ENCODE assay signal across 8 cellular contexts in genomic region chr10:124827474-124827873, GRCh38. TPM values are rescaled to one million over a fixed set of nuclear protein-coding genes. Genes with fewer than 3 reads are reported as not detected.
DNase-seq lines count a peak whose midpoint lies in the region; ATAC-seq and TF ChIP-seq lines count a peak whose summit lies in the region.

No MANE protein-coding gene starts in this region.

- peaks cover 0 to 72% (median 62%) of the 10 kb centered on the region in 9 donors for H3K36me3 ChIP-seq in heart left ventricle
- peaks cover 0 to 55% (median 8%) of the 10 kb centered on the region in 3 donors for H3K36me3 ChIP-seq in tibial nerve

- H3K27ac ChIP-seq in heart left ventricle = no peak overlapping the region
- H3K27ac ChIP-seq in tibial nerve = peak overlapping the region in 1 of 4 donors; percentile 71
- no peak overlapping the region for H3K27ac ChIP-seq in caudate nucleus (ENCODE audit: low read depth, low read length)

- WGBS in heart left ventricle, 4 donors = 42 to 58% (median 51%) methylated on average over 3 of the region's 3 CpGs
- 38 to 41% methylated on average over 3 of the region's 3 CpGs for WGBS in tibial nerve, 2 donors

- H3K4me1 ChIP-seq in heart left ventricle (no peaks in the 10 kb centered on the region), tibial nerve (peaks cover 0 to 19% (median 0%) of the 10 kb centered on the region in 4 donors)

- intact Hi-C loops in heart left ventricle (cut with DNase I) = loop anchor here in 9 of 10 donors (2.0 to 10.0 kb wide), 5 partner anchors 73 to 300 kb away; no protein-coding TSS in a partner anchor
- intact Hi-C loops in Right ventricle myocardium inferior (cut with DNase I) = loop anchor here (5.0 kb wide), 1 partner anchor 295 kb away; no protein-coding TSS in a partner anchor

- H3K9me3 ChIP-seq in heart left ventricle (no peaks in the 10 kb centered on the region), tibial nerve (no peaks in the 10 kb centered on the region)

- ATAC-seq in heart left ventricle = no peak
- no peak for ATAC-seq in Right ventricle myocardium inferior
- ATAC-seq in esophagus mucosa = no peak

- DNase-seq in heart left ventricle (no peak), Right ventricle myocardium inferior (ENCODE audit: missing footprints) (no peak), RPMI7951 (ENCODE audit: low read depth) (peak; percentile 2), foreskin melanocyte (peak; percentile 12), tibial nerve (ENCODE audit: low spot score in 2 of 2) (peak in 1 of 2 donors; percentile 36), caudate nucleus (lab: John Stamatoyannopoulos, UW) (no peak), amniotic stem cell (lab: John Stamatoyannopoulos, UW) (no peak)

- H3K4me3 ChIP-seq in heart left ventricle (no peak overlapping the region), tibial nerve (no peak overlapping the region)

- TF ChIP-seq CTCF in heart left ventricle (IDR thresholded peaks at IDR 0.05) (peak; percentile 42 to 71 (median 54)), tibial nerve (IDR thresholded peaks at IDR 0.05) (peak; percentile 37 to 58 (median 42))

- no peak for TF ChIP-seq POLR2A in heart left ventricle (IDR thresholded peaks at IDR 0.05)
- TF ChIP-seq POLR2A in tibial nerve (IDR thresholded peaks at IDR 0.05) = no peak

- H3K27me3 ChIP-seq in heart left ventricle = no peaks in the 10 kb centered on the region
- H3K27me3 ChIP-seq in tibial nerve = no peaks in the 10 kb centered on the region

- TF ChIP-seq EP300 in tibial nerve (IDR thresholded peaks at IDR 0.05) = no peak

RNA-seq across cellular contexts. Expression of gene ABRAXAS2, which starts 25.9 kb away (rescaled TPM):
- total RNA-seq in heart left ventricle (10 to 100 TPM in 8 of 9 donors, 1 to 10 TPM in 1; 9.9 to 16.1 (median 13.7) TPM), Right ventricle myocardium inferior (12.6 TPM), tibial nerve (10 to 100 TPM in 3 of 4 donors, 1 to 10 TPM in 1; 9.8 to 14.2 (median 12.1) TPM), esophagus mucosa (11.2 TPM)
- 10 to 100 TPM in 1 of 2 donors, 1 to 10 TPM in 1; 4.5 to 12.1 TPM for polyA plus RNA-seq in heart left ventricle
- 11.2 and 13.3 TPM in 2 replicates for total RNA-seq in RPMI7951 (2014; rRNA removed; shearing (Covaris generic))

RNA-seq across cellular contexts. Expression of gene EEF1AKMT2, which starts 35.8 kb away (rescaled TPM):
- total RNA-seq in heart left ventricle (10 to 100 TPM in 6 of 9 donors, 1 to 10 TPM in 3; 3.6 to 14.8 (median 11.6) TPM), Right ventricle myocardium inferior (11.4 TPM), tibial nerve (10 to 100 TPM; 10.0 to 18.4 (median 13.2) TPM), esophagus mucosa (10.0 TPM)
- 10 to 100 TPM; 10.4 to 10.5 TPM for polyA plus RNA-seq in heart left ventricle
- 24.1 and 31.1 TPM in 2 replicates for total RNA-seq in RPMI7951 (2014; rRNA removed; shearing (Covaris generic))

Comparison
In these comparisons a context has a peak if more than half of its experiments do, and no peak if none do; other contexts are left out.
1. DNase-seq: peak in RPMI7951 (single experiment) and foreskin melanocyte (single experiment); none in heart left ventricle (0 of 5), Right ventricle myocardium inferior (single experiment), caudate nucleus (0 of 61) and amniotic stem cell (single experiment).